32 cellular contexts compared by ENCODE assay signal in genomic region chr7:107072133-107072532, GRCh38.
"Had no signal": no experiment of that assay in that cellular context is flagged by ENCODE, and none has a peak within 500 bp of the region (broad histone marks: within the 10 kb centered on the region; RNA-seq: fewer than 3 reads in every experiment).

No MANE protein-coding gene starts in this region.

- DNase-seq: activated effector memory CD4-positive, alpha-beta T cell treated with anti-CD3 and anti-CD28 coated beads, Interleukin-2, amount 50 U/mL, for 16 hours; activated effector memory CD4-positive, alpha-beta T cell treated with Interleukin-2 at 50 U/mL for 16 hours; activated gamma-delta T cell; activated gamma-delta T cell treated with Interleukin-2 at 50 U/mL for 16 hours; activated naive CD4-positive, alpha-beta T cell; activated naive CD4-positive, alpha-beta T cell treated with anti-CD3 and anti-CD28 coated beads for 36 hours; activated naive CD4-positive, alpha-beta T cell treated with anti-CD3 and anti-CD28 coated beads, Interleukin-2, amount 10 ng/mL, durations not matched to agents 7 days and 5 days; activated naive CD4-positive, alpha-beta T cell treated with anti-CD3 and anti-CD28 coated beads, Interleukin-2, amount 50 U/mL, for 16 hours; activated naive CD4-positive, alpha-beta T cell treated with Interleukin-2 at 50 U/mL for 16 hours; activated naive CD8-positive, alpha-beta T cell treated with anti-CD3 and anti-CD28 coated beads for 36 hours; activated naive CD8-positive, alpha-beta T cell treated with anti-CD3 and anti-CD28 coated beads, Interleukin-2, amount 10 ng/mL, durations not matched to agents 7 days and 5 days; activated naive CD8-positive, alpha-beta T cell treated with anti-CD3 and anti-CD28 coated beads, Interleukin-2, amount 50 U/mL, for 24 hours; activated T-cell treated with anti-CD3 and anti-CD28 coated beads, Interleukin-2, amount 50 U/mL, for 4 hours; activated T-cell treated with anti-CD3 and anti-CD28 coated beads, Interleukin-2, amount 50 U/mL, for 48 hours; activated T-cell treated with anti-CD3 and anti-CD28 coated beads, Interleukin-2, amount 50 U/mL, for 72 hours; adrenal gland; amniotic stem cell; amygdala; anterior cingulate cortex; aorta; body of pancreas; brain microvascular endothelial cell; caudate nucleus; central memory CD4-positive, alpha-beta T cell; cerebellar nuclear complex had no signal

- ATAC-seq: activated naive CD4-positive, alpha-beta T cell treated with anti-CD3 and anti-CD28 coated beads, Interleukin-2, amount 50 U/mL, for 72 hours; activated naive CD8-positive, alpha-beta T cell treated with anti-CD3 and anti-CD28 coated beads, Interleukin-2, amount 50 U/mL, for 24 hours; activated T-cell treated with anti-CD3 and anti-CD28 coated beads, Interleukin-2, amount 50 U/mL, for 4 hours; activated T-cell treated with anti-CD3 and anti-CD28 coated beads, Interleukin-2, amount 50 U/mL, for 72 hours; activated T-helper 17 cell treated with anti-CD3 and anti-CD28 coated beads, Interleukin-2, amount 50 U/mL, for 72 hours; body of pancreas had no signal

- H3K4me3 ChIP-seq: adrenal gland, ascending aorta, body of pancreas, breast epithelium, cardiac muscle cell had no signal

- H3K27me3 ChIP-seq: adrenal gland, ascending aorta, body of pancreas, brain microvascular endothelial cell, breast epithelium, cardiac muscle cell had no signal

- H3K27ac ChIP-seq: adrenal gland, ascending aorta, body of pancreas, brain microvascular endothelial cell, breast epithelium, cardiac muscle cell had no signal

- H3K9me3 ChIP-seq: adrenal gland, ascending aorta, body of pancreas, breast epithelium had no signal

- H3K4me1 ChIP-seq: ascending aorta, body of pancreas, breast epithelium had no signal

- H3K36me3 ChIP-seq: adrenal gland, ascending aorta, brain microvascular endothelial cell, breast epithelium, cardiac muscle cell had no signal

- FAIRE-seq: astrocyte, bronchial epithelial cell had no signal
